In the genomic region with DNA sequence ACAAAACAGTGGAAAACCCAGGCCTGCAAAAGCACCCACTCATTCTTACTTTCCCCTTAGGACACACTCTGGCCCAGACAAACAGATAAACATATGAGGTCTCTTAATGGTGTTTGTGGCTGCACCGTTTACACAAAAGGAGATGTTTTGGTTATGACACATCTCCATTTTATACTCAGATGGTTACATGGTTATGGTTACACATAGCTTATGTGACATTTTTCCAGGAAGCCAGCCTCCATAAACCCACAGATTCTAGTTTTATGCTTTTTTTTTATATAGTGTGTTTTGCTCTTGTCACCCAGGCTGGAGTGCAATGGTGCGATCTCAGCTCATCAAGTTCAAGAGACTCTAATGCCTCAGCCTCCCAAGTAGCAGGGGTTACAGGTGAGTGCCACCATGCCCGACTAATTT, we compare ENCODE assay signal across 11 cellular contexts. TPM values are rescaled to one million over a fixed set of nuclear protein-coding genes. Genes with fewer than 3 reads are reported as not detected.
DNase-seq lines count a peak whose midpoint lies in the region; ATAC-seq and TF ChIP-seq lines count a peak whose summit lies in the region.
"Had no signal": no experiment of that assay in that cellular context is flagged by ENCODE, and none has a peak within 500 bp of the region (broad histone marks: within the 10 kb centered on the region; RNA-seq: fewer than 3 reads in every experiment).

No MANE protein-coding gene starts in this region.

- H3K36me3 Mint-ChIP-seq in activated naive CD8-positive, alpha-beta T cell treated with anti-CD3 and anti-CD28 coated beads, Interleukin-2, amount 50 U/mL, for 24 hours (ENCODE audit: low read depth) = peaks cover 16% of the 10 kb centered on the region

- H3K36me3 ChIP-seq in mucosa of descending colon (ENCODE audit: low read depth) (no peaks in the 10 kb centered on the region), hepatocyte (replicated peaks; ENCODE audit: insufficient read depth, low read depth) (no peaks in the 10 kb centered on the region)

- peak overlapping the region; percentile 40 for H3K4me3 Mint-ChIP-seq in activated naive CD8-positive, alpha-beta T cell treated with anti-CD3 and anti-CD28 coated beads, Interleukin-2, amount 50 U/mL, for 24 hours
- H3K4me3 Mint-ChIP-seq: nephron had no signal

- H3K27me3 Mint-ChIP-seq in activated naive CD8-positive, alpha-beta T cell treated with anti-CD3 and anti-CD28 coated beads, Interleukin-2, amount 50 U/mL, for 24 hours = peaks cover 2% of the 10 kb centered on the region

- no peaks in the 10 kb centered on the region for H3K79me2 ChIP-seq in hepatocyte

- H3K27ac ChIP-seq in hepatocyte = no peak overlapping the region

- no peaks in the 10 kb centered on the region for H3K9me2 ChIP-seq in hepatocyte (replicated peaks; ENCODE audit: insufficient read depth)

- TF ChIP-seq CTCF in mucosa of descending colon (IDR thresholded peaks at IDR 0.05) = no peak
- TF ChIP-seq CTCF in hepatocyte (IDR thresholded peaks at IDR 0.05; ENCODE audit: poor library complexity) = no peak

- peak overlapping the region; percentile 86 for H3K27ac Mint-ChIP-seq in activated naive CD8-positive, alpha-beta T cell treated with anti-CD3 and anti-CD28 coated beads, Interleukin-2, amount 50 U/mL, for 24 hours
- H3K27ac Mint-ChIP-seq: nephron had no signal

- H3K9me3 ChIP-seq in mucosa of descending colon = no peaks in the 10 kb centered on the region
- H3K9me3 ChIP-seq in hepatocyte (ENCODE audit: low read depth) = no peaks in the 10 kb centered on the region

- no peaks in the 10 kb centered on the region for H3K27me3 ChIP-seq in hepatocyte

- DNase-seq in Caki2 (ENCODE audit: low read depth) (peak; percentile 6), mucosa of descending colon (no peak), hepatocyte (ENCODE audit: low spot score) (no peak), iPS-NIHi7 (ENCODE audit: extremely low spot score) (no peak), D341Med (ENCODE audit: low spot score) (no peak)
- peak; percentile 34 for DNase-seq in activated naive CD8-positive, alpha-beta T cell treated with anti-CD3 and anti-CD28 coated beads, Interleukin-2, amount 50 U/mL, for 24 hours
- DNase-seq: SHP77 had no signal

- in situ Hi-C loops in Caki2 (cut with HindIII; ENCODE audit: low pct_unique_long_range_greater_than_20kb, low sequenced_read_pairs) = no loop called here

- intact Hi-C loops in mucosa of descending colon (cut with DNase I, micrococcal nuclease) = no loop called here

- peaks cover 78% of the 10 kb centered on the region for H3K4me1 Mint-ChIP-seq in activated naive CD8-positive, alpha-beta T cell treated with anti-CD3 and anti-CD28 coated beads, Interleukin-2, amount 50 U/mL, for 24 hours
- H3K4me1 Mint-ChIP-seq: nephron had no signal

- peaks cover 18% of the 10 kb centered on the region for H3K9me3 Mint-ChIP-seq in activated naive CD8-positive, alpha-beta T cell treated with anti-CD3 and anti-CD28 coated beads, Interleukin-2, amount 50 U/mL, for 24 hours
- H3K9me3 Mint-ChIP-seq: nephron had no signal

- ATAC-seq in HG02884 (IDR thresholded peaks at IDR 0.05; ENCODE audit: unreplicated experiment) (peak; percentile 69), mucosa of descending colon (peak; percentile 47), HG03378 (IDR thresholded peaks at IDR 0.05; ENCODE audit: unreplicated experiment) (no peak)
- peak; percentile 80 for ATAC-seq in activated naive CD8-positive, alpha-beta T cell treated with anti-CD3 and anti-CD28 coated beads, Interleukin-2, amount 50 U/mL, for 24 hours

- 85% methylated on average over 3 of the region's 3 CpGs for WGBS in hepatocyte (ENCODE audit: low lambda C conversion rate, missing lambda C conversion rate)

- H3K4me3 ChIP-seq in mucosa of descending colon (no peak overlapping the region), hepatocyte (no peak overlapping the region)

- no peak overlapping the region for H3K4me2 ChIP-seq in hepatocyte

- no peak overlapping the region for H2AFZ ChIP-seq in hepatocyte

- H3K4me1 ChIP-seq in mucosa of descending colon (ENCODE audit: low read depth) = no peaks in the 10 kb centered on the region
- no peaks in the 10 kb centered on the region for H3K4me1 ChIP-seq in hepatocyte (ENCODE audit: insufficient read depth)

- no peaks in the 10 kb centered on the region for H4K20me1 ChIP-seq in hepatocyte (ENCODE audit: insufficient read depth, poor library complexity, severe bottlenecking)

RNA-seq across cellular contexts. Expression of gene KLRD1, which starts 3.5 kb away (rescaled TPM):
- total RNA-seq in Caki2 (2014; rRNA removed; shearing (Covaris generic); ENCODE audit: low replicate concordance) = not detected in 2 replicates
- total RNA-seq in mucosa of descending colon (1 to 10 TPM; 2.3 to 3.7 (median 3.6) TPM), hepatocyte (0.24 and 0.30 TPM in 2 replicates)
- polyA plus RNA-seq in hepatocyte = 0.69 and 0.70 TPM in 2 replicates
- total RNA-seq: G401 had no signal

Comparison
In these comparisons a context has a peak if more than half of its experiments do, and no peak if none do; other contexts are left out.
1. DNase-seq: peak in Caki2 (single experiment) and activated naive CD8-positive, alpha-beta T cell treated with anti-CD3 and anti-CD28 coated beads, Interleukin-2, amount 50 U/mL, for 24 hours (single experiment); none in mucosa of descending colon (0 of 3), hepatocyte (single experiment), iPS-NIHi7 (single experiment) and D341Med (single experiment).